ENCODE assay signal across 10 cellular contexts in the genomic region with DNA sequence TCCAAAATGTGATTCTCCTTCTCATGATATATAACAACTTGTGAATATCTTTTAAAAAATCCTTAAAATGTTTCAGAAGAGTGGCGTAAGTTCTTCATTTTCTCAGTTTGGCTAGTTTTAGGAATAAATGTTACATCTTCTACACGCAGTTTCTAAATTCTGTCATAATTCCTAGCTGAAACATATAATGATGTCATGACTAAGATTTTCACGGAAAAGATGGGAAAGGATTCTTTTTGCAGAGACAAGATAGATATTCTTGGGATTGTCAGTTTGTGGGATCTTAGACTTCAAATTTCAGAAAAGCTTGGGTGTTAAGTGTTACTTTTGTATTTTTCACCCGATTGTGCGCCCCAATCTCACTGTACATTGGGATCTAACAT. TPM values are rescaled to one million over a fixed set of nuclear protein-coding genes. Genes with fewer than 3 reads are reported as not detected.
DNase-seq lines count a peak whose midpoint lies in the region; ATAC-seq and TF ChIP-seq lines count a peak whose summit lies in the region.
"Had no signal": no experiment of that assay in that cellular context is flagged by ENCODE, and none has a peak within 500 bp of the region (broad histone marks: within the 10 kb centered on the region; RNA-seq: fewer than 3 reads in every experiment).

No MANE protein-coding gene starts in this region.

- intact Hi-C loops in psoas muscle (cut with DNase I) (no loop called here), body of pancreas (cut with DNase I) (no loop called here)

- H3F3A ChIP-seq in OCI-LY1 (ENCODE audit: insufficient read depth, low read length) = no peaks in the 10 kb centered on the region

- no peaks in the 10 kb centered on the region for H3K9me3 ChIP-seq in DND-41 (ENCODE audit: insufficient read depth, low read length, severe bottlenecking)
- no peaks in the 10 kb centered on the region for H3K9me3 ChIP-seq in OCI-LY1 (ENCODE audit: low read length)
- H3K9me3 ChIP-seq in psoas muscle = no peaks in the 10 kb centered on the region
- H3K9me3 ChIP-seq in body of pancreas = no peaks in the 10 kb centered on the region

- H3K27ac ChIP-seq in DND-41 (ENCODE audit: low read length) (peak overlapping the region; percentile 100), OCI-LY1 (ENCODE audit: low read depth, low read length, poor library complexity, severe bottlenecking) (peak overlapping the region; percentile 63), psoas muscle (no peak overlapping the region), body of pancreas (no peak overlapping the region)

- WGBS in psoas muscle, 3 donors = 53 to 67% (median 64%) methylated on average over 5 of the region's 5 CpGs
- 63 to 66% methylated on average over 5 of the region's 5 CpGs for WGBS in body of pancreas, 2 donors

- ATAC-seq in DND-41 (ENCODE audit: insufficient read depth, low read depth) (no peak), psoas muscle (no peak), HG02642 (IDR thresholded peaks at IDR 0.05; ENCODE audit: poor library complexity, unreplicated experiment) (no peak), GM21825 (IDR thresholded peaks at IDR 0.05; ENCODE audit: unreplicated experiment) (no peak), body of pancreas (no peak)
- ATAC-seq: esophagus mucosa had no signal

- H3K36me3 ChIP-seq in DND-41 (ENCODE audit: insufficient read depth, low read length) (peaks cover 10% of the 10 kb centered on the region; the same call in 1 of the 2 replicates), OCI-LY1 (ENCODE audit: insufficient read depth, low read length) (peaks cover 3% of the 10 kb centered on the region; the same call in 1 of the 2 replicates), psoas muscle (ENCODE audit: insufficient read depth in 1 of 2, low read depth in 1 of 2) (no peaks in the 10 kb centered on the region), body of pancreas (replicated peaks in 1 of 2; ENCODE audit: insufficient read depth in 1 of 2, low read depth in 2 of 2) (no peaks in the 10 kb centered on the region)

- H3K9me2 ChIP-seq in OCI-LY1 (ENCODE audit: low read depth, low read length) = no peaks in the 10 kb centered on the region

- no peak for TF ChIP-seq POLR2A in body of pancreas (IDR thresholded peaks at IDR 0.05)

- H3K4me1 ChIP-seq in DND-41 (ENCODE audit: insufficient read depth, low read length) = peaks cover 48% of the 10 kb centered on the region
- peaks cover 65% of the 10 kb centered on the region for H3K4me1 ChIP-seq in OCI-LY1 (ENCODE audit: insufficient read depth, low read length, severe bottlenecking)
- H3K4me1 ChIP-seq in psoas muscle = peaks cover 29% of the 10 kb centered on the region
- H3K4me1 ChIP-seq in body of pancreas = peaks cover 38% of the 10 kb centered on the region

- peak overlapping the region; percentile 96; the same call in 1 of the 2 replicates for H2AFZ ChIP-seq in DND-41 (ENCODE audit: low read depth, low read length)
- H2AFZ ChIP-seq in OCI-LY1 (ENCODE audit: low read length) = no peak overlapping the region

- H3K4me2 ChIP-seq in DND-41 (ENCODE audit: insufficient read depth, low read length) (peak overlapping the region; percentile 85), OCI-LY1 (ENCODE audit: low read length) (peak overlapping the region; percentile 99)

- DNase-seq in DND-41 (no peak), fibroblast of peridontal ligament (ENCODE audit: extremely low read depth) (peak; percentile 20), psoas muscle (no peak), GF-D8 (lab: John Stamatoyannopoulos, UW) (no peak), body of pancreas (no peak)
- DNase-seq: retina had no signal

- H3K27me3 ChIP-seq in DND-41 (ENCODE audit: insufficient read depth, low read length, poor library complexity) = no peaks in the 10 kb centered on the region
- no peaks in the 10 kb centered on the region for H3K27me3 ChIP-seq in OCI-LY1 (ENCODE audit: insufficient read depth, low read length)
- H3K27me3 ChIP-seq in psoas muscle (ENCODE audit: insufficient read depth in 3 of 3, low read length in 2 of 3) = no peaks in the 10 kb centered on the region
- H3K27me3 ChIP-seq in body of pancreas = no peaks in the 10 kb centered on the region

- H4K20me1 ChIP-seq in DND-41 (ENCODE audit: insufficient read depth, low read length) (peaks cover 47% of the 10 kb centered on the region), OCI-LY1 (ENCODE audit: insufficient read depth, low read length) (no peaks in the 10 kb centered on the region)

- peaks cover 63% of the 10 kb centered on the region for H3K79me2 ChIP-seq in DND-41 (ENCODE audit: insufficient read depth, low read length)
- peaks cover 61% of the 10 kb centered on the region for H3K79me2 ChIP-seq in OCI-LY1 (ENCODE audit: insufficient read depth, low read length)

- H3K4me3 ChIP-seq in DND-41 (ENCODE audit: low read depth in 1 of 2, low read length in 2 of 2) = peak overlapping the region; percentile 80 to 88
- H3K4me3 ChIP-seq in OCI-LY1 (ENCODE audit: low read depth, low read length, poor library complexity, severe bottlenecking) = peak overlapping the region; percentile 87
- H3K4me3 ChIP-seq in psoas muscle = peak overlapping the region; percentile 86
- peak overlapping the region in 1 of 2 donors; percentile 61 for H3K4me3 ChIP-seq in body of pancreas

- no peak for TF ChIP-seq CTCF in DND-41 (IDR thresholded peaks at IDR 0.05; ENCODE audit: borderline replicate concordance, extremely low read depth, low read length, poor library complexity, severe bottlenecking)
- no peak for TF ChIP-seq CTCF in OCI-LY1 (IDR thresholded peaks at IDR 0.05; ENCODE audit: low read length)
- no peak for TF ChIP-seq CTCF in psoas muscle (IDR thresholded peaks at IDR 0.05)
- no peak for TF ChIP-seq CTCF in body of pancreas (IDR thresholded peaks at IDR 0.05)

- H3K9ac ChIP-seq in DND-41 (ENCODE audit: low read depth, low read length) (peak overlapping the region; percentile 87), OCI-LY1 (ENCODE audit: low read length) (peak overlapping the region; percentile 92)

RNA-seq across cellular contexts. Expression of a gene that starts 1.7 kb away (rescaled TPM):
- 10 to 100 TPM in 3 of 4 donors, 1 to 10 TPM in 1; 9.6 to 11.6 (median 10.7) TPM for total RNA-seq in psoas muscle
- 10 to 100 TPM in 2 of 3 donors, 1 to 10 TPM in 1; 8.1 to 14.6 (median 14.0) TPM for polyA plus RNA-seq in psoas muscle
- 10 to 100 TPM; 14.5 to 20.1 TPM for total RNA-seq in body of pancreas

RNA-seq across cellular contexts. Expression of a gene that starts 55.8 kb away (rescaled TPM):
- total RNA-seq in psoas muscle = 10 to 100 TPM; 39.6 to 45.7 (median 41.4) TPM
- polyA plus RNA-seq in psoas muscle = 10 to 100 TPM; 50.8 to 74.9 (median 63.6) TPM
- 10 to 100 TPM in 1 of 2 donors, 1 to 10 TPM in 1; 9.2 to 18.9 TPM for total RNA-seq in body of pancreas

Comparison
In these comparisons a context has a peak if more than half of its experiments do, and no peak if none do; other contexts are left out.
1. H3K27ac ChIP-seq: peak in DND-41 (single experiment) and OCI-LY1 (single experiment); none in psoas muscle (single experiment) and body of pancreas (0 of 4).